25 cellular contexts compared by ENCODE assay signal in genomic region chr7:90007831-90008230, GRCh38.
DNase-seq lines count a peak whose midpoint lies in the region; ATAC-seq and TF ChIP-seq lines count a peak whose summit lies in the region.
"Had no signal": no experiment of that assay in that cellular context is flagged by ENCODE, and none has a peak within 500 bp of the region (broad histone marks: within the 10 kb centered on the region; RNA-seq: fewer than 3 reads in every experiment).

No MANE protein-coding gene starts in this region.

- ATAC-seq in GM23338 = no peak
- ATAC-seq: GM12878 had no signal

- H3K27me3 Mint-ChIP-seq in GM23338 (ENCODE audit: insufficient read depth, low read depth, poor library complexity) (no peaks in the 10 kb centered on the region), H9 (ENCODE audit: low read depth) (no peaks in the 10 kb centered on the region)
- H3K27me3 Mint-ChIP-seq: CD4-positive, alpha-beta memory T cell; CD4-positive, CD25-positive, alpha-beta regulatory T cell; CD8-positive, alpha-beta memory T cell had no signal

- DNase-seq in GM23338 (ENCODE audit: low spot score) (no peak), H9 (no peak), MV-4-11 (lab: John Stamatoyannopoulos, UW) (no peak), brain microvascular endothelial cell (no peak), retina (no peak)
- DNase-seq: 8988T; ACHN; BE2C; C1 segment of cervical spinal cord; CD4-positive, alpha-beta memory T cell; CD4-positive, CD25-positive, alpha-beta regulatory T cell; CD8-positive, alpha-beta memory T cell; COR-L47; DMS 273 treated with DMSO at 0.1 percent for 48 hours; DMS153; DMS53; DMS79; DND-41; EL; GDM1 had no signal

- H3F3A ChIP-seq in GM23338 (replicated peaks; ENCODE audit: low read depth) = no peaks in the 10 kb centered on the region

- H3K27ac ChIP-seq in GM23338 (ENCODE audit: low read depth) (peak overlapping the region; percentile 4), H9 (ENCODE audit: insufficient read length, low read depth, low read length) (no peak overlapping the region), HUES48 (ENCODE audit: low read depth, low read length) (peak overlapping the region; percentile 35), iPS-20b (ENCODE audit: low read length) (no peak overlapping the region), brain microvascular endothelial cell (no peak overlapping the region)
- H3K27ac ChIP-seq: BLaER1 had no signal

- H3K9me3 Mint-ChIP-seq in GM23338 (no peaks in the 10 kb centered on the region; the same call in 2 of the 3 replicates), H9 (no peaks in the 10 kb centered on the region)

- no peak overlapping the region for H2BK12ac ChIP-seq in H9 (ENCODE audit: insufficient read length, low read depth, low read length)

- no peak overlapping the region for H2BK20ac ChIP-seq in H9 (ENCODE audit: low read depth, low read length, poor library complexity, severe bottlenecking)

- H3K4me1 Mint-ChIP-seq in GM23338 = peaks cover 22% of the 10 kb centered on the region
- peaks cover 22 to 24% of the 10 kb centered on the region in 2 experiments for H3K4me1 Mint-ChIP-seq in H9
- H3K4me1 Mint-ChIP-seq: CD14-positive monocyte; CD4-positive, alpha-beta memory T cell; CD4-positive, CD25-positive, alpha-beta regulatory T cell; CD8-positive, alpha-beta memory T cell had no signal

- H3K56ac ChIP-seq in H9 (ENCODE audit: insufficient read length, low read depth, low read length) = no peak overlapping the region

- no peak overlapping the region for H3K4me3 ChIP-seq in GM23338
- no peak overlapping the region; the same call in 1 of the 2 replicates for H3K4me3 ChIP-seq in HUES48 (ENCODE audit: low read depth, low read length)
- peak overlapping the region; percentile 4; the same call in 1 of the 2 replicates for H3K4me3 ChIP-seq in iPS-20b (ENCODE audit: low read length)
- no peak overlapping the region for H3K4me3 ChIP-seq in brain microvascular endothelial cell (ENCODE audit: low read depth, low read length)
- H3K4me3 ChIP-seq: BLaER1, GM12878 had no signal

- H3K9me3 ChIP-seq in H9 (ENCODE audit: control insufficient read depth, low read depth, low read length) (no peaks in the 10 kb centered on the region), HUES48 (ENCODE audit: control insufficient read depth, insufficient read depth, low read length) (no peaks in the 10 kb centered on the region), iPS-20b (ENCODE audit: insufficient read depth, low read depth, low read length) (no peaks in the 10 kb centered on the region)
- H3K9me3 ChIP-seq: BE2C, BLaER1 had no signal

- no peaks in the 10 kb centered on the region for H4K20me1 ChIP-seq in GM23338 (replicated peaks; ENCODE audit: insufficient read depth)
- no peaks in the 10 kb centered on the region for H4K20me1 ChIP-seq in H9 (ENCODE audit: control insufficient read depth, insufficient read depth, insufficient read length)
- H4K20me1 ChIP-seq: BLaER1 had no signal

- H3K4me2 ChIP-seq in GM23338 (peak overlapping the region; percentile 45), H9 (ENCODE audit: insufficient read depth, insufficient read length, low read length) (no peak overlapping the region)
- H3K4me2 ChIP-seq: BLaER1 had no signal

- peak overlapping the region; percentile 89 for H3K27ac Mint-ChIP-seq in GM23338
- peak overlapping the region in 2 of 3 experiments; percentile 89 to 97; a peak in 5 of 7 replicates for H3K27ac Mint-ChIP-seq in H9
- H3K27ac Mint-ChIP-seq: CD14-positive monocyte; CD4-positive, alpha-beta memory T cell; CD4-positive, CD25-positive, alpha-beta regulatory T cell; CD8-positive, alpha-beta memory T cell had no signal

- no peak overlapping the region for H2BK15ac ChIP-seq in H9 (ENCODE audit: low read depth, low read length)

- H3K36me3 Mint-ChIP-seq in GM23338 (ENCODE audit: low read depth) = peaks cover 2% of the 10 kb centered on the region; the same call in 1 of the 3 replicates
- no peaks in the 10 kb centered on the region; a peak in 1 of 7 replicates for H3K36me3 Mint-ChIP-seq in H9 (ENCODE audit: insufficient read depth in 1 of 3, low read depth in 3 of 3)
- H3K36me3 Mint-ChIP-seq: CD14-positive monocyte; CD4-positive, alpha-beta memory T cell; CD4-positive, CD25-positive, alpha-beta regulatory T cell; CD8-positive, alpha-beta memory T cell had no signal

- no peak overlapping the region for H3K18ac ChIP-seq in H9 (ENCODE audit: insufficient read length, low read depth, low read length)

- no CpG with 5 or more reads among the region's 3 CpGs for WGBS in H9 (ENCODE audit: extremely low coverage, insufficient read length, low lambda C conversion rate)

- no peak overlapping the region for H3K23ac ChIP-seq in H9 (ENCODE audit: insufficient read length, low read depth, low read length)

- H2AK5ac ChIP-seq in H9 (ENCODE audit: insufficient read length, low read length) = no peak overlapping the region

- H3K23me2 ChIP-seq in H9 (ENCODE audit: insufficient read length, low read depth, low read length, poor library complexity, severe bottlenecking) = no peaks in the 10 kb centered on the region

- H3K79me2 ChIP-seq in GM23338 (replicated peaks; ENCODE audit: insufficient read depth) = no peaks in the 10 kb centered on the region
- H3K79me2 ChIP-seq in H9 (ENCODE audit: insufficient read depth, low read length) = no peaks in the 10 kb centered on the region

- H2BK120ac ChIP-seq in H9 (ENCODE audit: low read depth, low read length, poor library complexity, severe bottlenecking) = no peak overlapping the region

- H3K9ac ChIP-seq in H9 (ENCODE audit: extremely low read depth, insufficient read length, low read length) = no peak overlapping the region
- no peak overlapping the region for H3K9ac ChIP-seq in HUES48 (ENCODE audit: low read depth, low read length)
- H3K9ac ChIP-seq in iPS-20b (ENCODE audit: low read depth, low read length) = no peak overlapping the region
- H3K9ac ChIP-seq: BLaER1 had no signal

- in situ Hi-C loops in brain microvascular endothelial cell (cut with HindIII; ENCODE audit: low pct_ligation_motif_present, low sequenced_read_pairs) = no loop called here

- H3K14ac ChIP-seq in H9 (ENCODE audit: insufficient read depth, low read length) = no peak overlapping the region

- no peak overlapping the region for H3K4ac ChIP-seq in H9 (ENCODE audit: low read depth, low read length)

- no peak overlapping the region for H3T11ph ChIP-seq in H9 (ENCODE audit: low read length)

- no peak overlapping the region for H4K91ac ChIP-seq in H9 (ENCODE audit: insufficient read length, low read depth, low read length)

- no peaks in the 10 kb centered on the region for H3K9me2 ChIP-seq in GM23338 (ENCODE audit: insufficient read depth)

- no peak for TF ChIP-seq CTCF in GM23338 (conservative IDR thresholded peaks at IDR 0.05; ENCODE audit: low read depth in 2 of 2)
- no peak for TF ChIP-seq CTCF in H9 (conservative IDR thresholded peaks at IDR 0.05)
- no peak for TF ChIP-seq CTCF in brain microvascular endothelial cell (IDR thresholded peaks at IDR 0.05; ENCODE audit: low read depth, low read length, missing control alignments)

- peaks cover 23% of the 10 kb centered on the region for H3K4me1 ChIP-seq in GM23338 (ENCODE audit: insufficient read depth)
- H3K4me1 ChIP-seq in H9 (ENCODE audit: insufficient read depth, low read length) = peaks cover 3% of the 10 kb centered on the region; the same call in 1 of the 2 replicates
- peaks cover 27% of the 10 kb centered on the region for H3K4me1 ChIP-seq in HUES48 (ENCODE audit: control insufficient read depth, insufficient read depth, low read length)
- H3K4me1 ChIP-seq in iPS-20b (ENCODE audit: insufficient read depth, low read length) = peaks cover 22% of the 10 kb centered on the region; the same call in 1 of the 2 replicates
- H3K4me1 ChIP-seq: BE2C, BLaER1 had no signal

- H2BK5ac ChIP-seq in H9 (ENCODE audit: insufficient read length, low read length) = no peak overlapping the region

- H3K4me3 Mint-ChIP-seq in GM23338 (no peak overlapping the region), H9 (no peak overlapping the region)
- H3K4me3 Mint-ChIP-seq: CD14-positive monocyte; CD4-positive, alpha-beta memory T cell; CD8-positive, alpha-beta memory T cell had no signal

- H4K5ac ChIP-seq in H9 (ENCODE audit: insufficient read length, low read depth, low read length) = no peak overlapping the region

- no peaks in the 10 kb centered on the region for H3K27me3 ChIP-seq in GM23338 (ENCODE audit: insufficient read depth)
- H3K27me3 ChIP-seq in H9 (ENCODE audit: insufficient read depth, low read length) = no peaks in the 10 kb centered on the region
- H3K27me3 ChIP-seq in HUES48 (ENCODE audit: control insufficient read depth, insufficient read depth, low read length) = no peaks in the 10 kb centered on the region
- no peaks in the 10 kb centered on the region for H3K27me3 ChIP-seq in iPS-20b (ENCODE audit: insufficient read depth, low read length)
- no peaks in the 10 kb centered on the region for H3K27me3 ChIP-seq in brain microvascular endothelial cell (replicated peaks)
- H3K27me3 ChIP-seq: BE2C, BLaER1 had no signal

- H3K79me1 ChIP-seq in H9 (ENCODE audit: insufficient read depth, low read depth, low read length, poor library complexity, severe bottlenecking) = no peaks in the 10 kb centered on the region

- H4K8ac ChIP-seq in H9 (replicated peaks; ENCODE audit: insufficient read length, low read depth, low read length) = no peak overlapping the region

- H3K36me3 ChIP-seq in GM23338 (ENCODE audit: insufficient read depth) (no peaks in the 10 kb centered on the region), HUES48 (ENCODE audit: control insufficient read depth, insufficient read depth, low read length) (no peaks in the 10 kb centered on the region), iPS-20b (ENCODE audit: insufficient read depth, low read depth, low read length) (no peaks in the 10 kb centered on the region), brain microvascular endothelial cell (replicated peaks) (no peaks in the 10 kb centered on the region)
- H3K36me3 ChIP-seq: BE2C, BLaER1 had no signal

- no peak overlapping the region for H2AFZ ChIP-seq in GM23338
- no peak overlapping the region for H2AFZ ChIP-seq in H9 (ENCODE audit: low read length)

TF ChIP-seq in GM23338, 12 proteins besides CTCF, POLR2A, EP300 and RAD21:
- TF ChIP-seq STAT1 (IDR thresholded peaks at IDR 0.05; ENCODE audit: unreplicated experiment) (no peak), ZNF114 (CRISPR knock-in tag; IDR thresholded peaks at IDR 0.05) (no peak)

Comparison
In these comparisons a context has a peak if more than half of its experiments do, and no peak if none do; other contexts are left out.
1. H3K27ac ChIP-seq: peak in GM23338 (single experiment) and HUES48 (single experiment); none in H9 (single experiment), iPS-20b (single experiment) and brain microvascular endothelial cell (single experiment).